8 cellular contexts compared by ENCODE assay signal in genomic region chr3:30606301-30607031, GRCh38. TPM values are rescaled to one million over a fixed set of nuclear protein-coding genes. Genes with fewer than 3 reads are reported as not detected.
DNase-seq lines count a peak whose midpoint lies in the region; ATAC-seq and TF ChIP-seq lines count a peak whose summit lies in the region.

Gene TGFBR2 (plus strand): TSS chr3:30606601. CDS start chr3:30606884, 283 bp downstream.

- H3K27ac ChIP-seq in left lung: peak within 1 kb of the TSS; percentile 99 to 100

- TF ChIP-seq CTCF in left lung (IDR thresholded peaks at IDR 0.05): peak in 1 of 2 donors; percentile 34

- peaks cover 24 to 71% of the 10 kb centered on the region in 2 donors for H3K4me1 ChIP-seq in left lung

- peak; percentile 74 for ATAC-seq in HG02973 (IDR thresholded peaks at IDR 0.05; ENCODE audit: unreplicated experiment)
- peak; percentile 93 for ATAC-seq in left lung

- no peaks in the 10 kb centered on the region for H3K27me3 ChIP-seq in left lung

- peak; percentile 10 to 46 for DNase-seq in NCI-H524 (lab: John Stamatoyannopoulos, UW)
- no peak for DNase-seq in NCI-H524 treated with DMSO at 0.1 percent for 48 hours (lab: John Stamatoyannopoulos, UW)
- peak; percentile 46 for DNase-seq in NCI-H510A (lab: John Stamatoyannopoulos, UW)
- peak; percentile 81 for DNase-seq in activated CD4-positive, alpha-beta T cell treated with anti-CD3 and anti-CD28 coated beads, Interleukin-2, amount 50 U/mL, for 1 hour
- DNase-seq in dermis blood vessel endothelial cell: peak; percentile 99
- DNase-seq in left lung: peak; percentile 98 to 99
- peak; percentile 75 to 77 for DNase-seq in stimulated activated CD4-positive, alpha-beta T cell treated with anti-CD3 and anti-CD28 coated beads, Interleukin-2, amount 100 ng/mL, for 48 hours

- intact Hi-C loops in left lung (cut with DNase I): no loop called here

- H3K9me3 ChIP-seq in left lung: no peaks in the 10 kb centered on the region

- peak within 1 kb of the TSS; percentile 75 to 88 for H3K4me3 ChIP-seq in left lung

- H3K36me3 ChIP-seq in left lung: no peaks in the 10 kb centered on the region

RNA-seq across cellular contexts. Expression of gene TGFBR2, which starts in this region (rescaled TPM):
- total RNA-seq in dermis blood vessel endothelial cell (632 and 715 TPM in 2 replicates), left lung (100 to 1,000 TPM; 240 to 269 TPM)
